ENCODE assay signal across 1 cellular context in genomic region chr17:18257268-18257681, GRCh38.
TF ChIP-seq lines count a peak whose summit lies in the region.

No MANE protein-coding gene starts in this region.

TF ChIP-seq in HepG2, 621 proteins besides CTCF, POLR2A, EP300 and RAD21 (continued from another document):
- TF ChIP-seq HMGXB3 (CRISPR knock-in tag; IDR thresholded peaks at IDR 0.05; ENCODE audit: borderline replicate concordance) (peak; percentile 98), PREB (CRISPR knock-in tag; IDR thresholded peaks at IDR 0.05) (no peak), SIX1 (CRISPR knock-in tag; IDR thresholded peaks at IDR 0.05; ENCODE audit: borderline replicate concordance) (no peak)
